In the genomic region with DNA sequence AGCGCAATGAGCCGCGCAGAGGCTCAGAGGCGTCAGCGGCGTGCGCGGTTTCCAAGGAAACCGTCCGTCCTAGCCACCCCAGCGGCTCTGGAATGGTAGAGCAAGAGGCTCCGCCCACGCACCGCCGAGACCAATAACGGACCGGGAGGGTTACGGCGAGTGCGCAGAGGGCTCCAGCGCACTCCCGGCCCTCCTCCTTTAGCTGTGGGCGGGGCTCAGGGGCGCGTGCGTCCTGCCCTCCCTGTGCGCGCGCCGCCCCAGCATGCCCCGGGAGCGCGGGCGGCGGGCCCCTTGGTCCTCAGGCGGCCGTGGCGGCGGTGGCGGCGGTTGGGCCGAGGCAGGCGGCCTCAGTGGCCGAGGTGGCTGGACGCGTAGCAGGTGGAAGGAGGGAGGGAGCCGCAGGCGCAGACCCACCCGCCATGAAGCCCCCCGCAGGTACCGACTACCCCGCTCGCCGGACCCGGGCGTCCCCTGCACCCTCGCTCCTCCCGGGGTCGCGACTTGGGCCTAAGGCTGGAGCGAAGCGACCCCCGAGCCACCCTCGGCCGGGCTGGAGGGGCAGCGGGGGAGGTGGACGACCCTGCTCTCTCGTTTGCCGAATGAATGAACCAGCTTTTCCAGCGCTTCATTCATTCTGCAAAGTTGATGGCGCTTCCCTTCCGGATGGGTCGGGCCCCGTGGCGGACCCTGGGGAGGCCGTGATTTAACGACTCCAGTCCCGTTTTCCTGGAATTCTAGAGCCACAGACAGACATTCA, we compare ENCODE assay signal across 8 cellular contexts. TPM values are rescaled to one million over a fixed set of nuclear protein-coding genes. Genes with fewer than 3 reads are reported as not detected.
DNase-seq lines count a peak whose midpoint lies in the region; ATAC-seq and TF ChIP-seq lines count a peak whose summit lies in the region.

Gene THOP1, plus strand, starts transcription at position 260 of the 757 bp plus-strand sequence. Its CDS starts 160 bp downstream, at position 420.

- in situ Hi-C loops in KBM-7 (cut with MboI; ENCODE audit: low pct_unique_long_range_greater_than_20kb, low sequenced_read_pairs): no loop called here

- peak within 1 kb of the TSS; percentile 88 for H3K27ac Mint-ChIP-seq in activated T-cell treated with anti-CD3 and anti-CD28 coated beads, Interleukin-2, amount 50 U/mL, for 24 hours

- ATAC-seq in GM21619 (IDR thresholded peaks at IDR 0.05; ENCODE audit: unreplicated experiment): peak; percentile 50

- H3K27me3 ChIP-seq in mucosa of rectum (ENCODE audit: control insufficient read depth in 2 of 2, insufficient read depth in 2 of 2, low read length in 2 of 2): no peaks in the 10 kb centered on the region

- peak within 1 kb of the TSS; percentile 64 to 72 for H3K27ac ChIP-seq in mucosa of rectum (ENCODE audit: low read depth in 2 of 2, low read length in 2 of 2)

- H3K9me3 ChIP-seq in mucosa of rectum (ENCODE audit: control insufficient read depth in 2 of 2, low read length in 2 of 2): no peaks in the 10 kb centered on the region

- peak within 1 kb of the TSS; percentile 79 to 84 for H3K4me3 ChIP-seq in mucosa of rectum (ENCODE audit: low read length in 2 of 2)

- H3K9me3 Mint-ChIP-seq in activated T-cell treated with anti-CD3 and anti-CD28 coated beads, Interleukin-2, amount 50 U/mL, for 24 hours: peaks cover 3% of the 10 kb centered on the region

- peak; percentile 81 for TF ChIP-seq POLR2A in erythroblast (IDR thresholded peaks at IDR 0.05; ENCODE audit: low read length)

- H3K36me3 Mint-ChIP-seq in activated T-cell treated with anti-CD3 and anti-CD28 coated beads, Interleukin-2, amount 50 U/mL, for 24 hours (ENCODE audit: low read depth): peaks cover 67% of the 10 kb centered on the region

- DNase-seq in DMS114 treated with DMSO at 0.1 percent for 48 hours (lab: John Stamatoyannopoulos, UW; ENCODE audit: unreplicated experiment) (peak; percentile 88), KBM-7 (peak; percentile 99), erythroblast (lab: John Stamatoyannopoulos, UW) (peak; percentile 99)
- peak; percentile 98 for DNase-seq in activated T-cell treated with anti-CD3 and anti-CD28 coated beads, Interleukin-2, amount 50 U/mL, for 24 hours
- peak; percentile 100 for DNase-seq in stimulated activated CD8-positive, alpha-beta memory T cell treated with anti-CD3 and anti-CD28 coated beads, Interleukin-4, amount 100 ng/mL, for 48 hours

- H3K4me3 Mint-ChIP-seq in activated T-cell treated with anti-CD3 and anti-CD28 coated beads, Interleukin-2, amount 50 U/mL, for 24 hours: peak within 1 kb of the TSS; percentile 92

- H3K27me3 Mint-ChIP-seq in activated T-cell treated with anti-CD3 and anti-CD28 coated beads, Interleukin-2, amount 50 U/mL, for 24 hours: no peaks in the 10 kb centered on the region

- H3K4me1 ChIP-seq in mucosa of rectum (ENCODE audit: control insufficient read depth in 2 of 2, insufficient read depth in 2 of 2, low read length in 2 of 2): peaks cover 20 to 35% of the 10 kb centered on the region in 2 donors

- H3K9ac ChIP-seq in mucosa of rectum (ENCODE audit: low read depth in 1 of 2, low read length in 2 of 2): peak within 1 kb of the TSS; percentile 73 to 80

- H3K36me3 ChIP-seq in mucosa of rectum (ENCODE audit: control insufficient read depth in 2 of 2, insufficient read depth in 2 of 2, low read length in 2 of 2): peaks cover under 1 to 3% of the 10 kb centered on the region in 2 donors

- H3K4me1 Mint-ChIP-seq in activated T-cell treated with anti-CD3 and anti-CD28 coated beads, Interleukin-2, amount 50 U/mL, for 24 hours (ENCODE audit: low read depth): peaks cover 71% of the 10 kb centered on the region

TF ChIP-seq in PFSK-1, 5 proteins besides CTCF, POLR2A, EP300 and RAD21:
- TF ChIP-seq, protein P1, sequence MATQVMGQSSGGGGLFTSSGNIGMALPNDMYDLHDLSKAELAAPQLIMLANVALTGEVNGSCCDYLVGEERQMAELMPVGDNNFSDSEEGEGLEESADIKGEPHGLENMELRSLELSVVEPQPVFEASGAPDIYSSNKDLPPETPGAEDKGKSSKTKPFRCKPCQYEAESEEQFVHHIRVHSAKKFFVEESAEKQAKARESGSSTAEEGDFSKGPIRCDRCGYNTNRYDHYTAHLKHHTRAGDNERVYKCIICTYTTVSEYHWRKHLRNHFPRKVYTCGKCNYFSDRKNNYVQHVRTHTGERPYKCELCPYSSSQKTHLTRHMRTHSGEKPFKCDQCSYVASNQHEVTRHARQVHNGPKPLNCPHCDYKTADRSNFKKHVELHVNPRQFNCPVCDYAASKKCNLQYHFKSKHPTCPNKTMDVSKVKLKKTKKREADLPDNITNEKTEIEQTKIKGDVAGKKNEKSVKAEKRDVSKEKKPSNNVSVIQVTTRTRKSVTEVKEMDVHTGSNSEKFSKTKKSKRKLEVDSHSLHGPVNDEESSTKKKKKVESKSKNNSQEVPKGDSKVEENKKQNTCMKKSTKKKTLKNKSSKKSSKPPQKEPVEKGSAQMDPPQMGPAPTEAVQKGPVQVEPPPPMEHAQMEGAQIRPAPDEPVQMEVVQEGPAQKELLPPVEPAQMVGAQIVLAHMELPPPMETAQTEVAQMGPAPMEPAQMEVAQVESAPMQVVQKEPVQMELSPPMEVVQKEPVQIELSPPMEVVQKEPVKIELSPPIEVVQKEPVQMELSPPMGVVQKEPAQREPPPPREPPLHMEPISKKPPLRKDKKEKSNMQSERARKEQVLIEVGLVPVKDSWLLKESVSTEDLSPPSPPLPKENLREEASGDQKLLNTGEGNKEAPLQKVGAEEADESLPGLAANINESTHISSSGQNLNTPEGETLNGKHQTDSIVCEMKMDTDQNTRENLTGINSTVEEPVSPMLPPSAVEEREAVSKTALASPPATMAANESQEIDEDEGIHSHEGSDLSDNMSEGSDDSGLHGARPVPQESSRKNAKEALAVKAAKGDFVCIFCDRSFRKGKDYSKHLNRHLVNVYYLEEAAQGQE (IDR thresholded peaks at IDR 0.05; ENCODE audit: insufficient read depth in 1 of 2, low read depth in 2 of 2, low read length in 2 of 2): no peak
- peak; percentile 71; the same call in 1 of the 2 replicates for TF ChIP-seq SIN3A (IDR thresholded peaks at IDR 0.05; ENCODE audit: borderline replicate concordance, insufficient read depth, low read length)
- peak; percentile 85 for TF ChIP-seq POLR2AphosphoS5 (IDR thresholded peaks at IDR 0.05; ENCODE audit: low read depth, low read length)
- peak; percentile 57; the same call in 1 of the 2 replicates for TF ChIP-seq TAF1 (IDR thresholded peaks at IDR 0.05; ENCODE audit: borderline replicate concordance, insufficient read depth, low read length)
- peak; percentile 11 for TF ChIP-seq FOXP2 (optimal IDR thresholded peaks at IDR 0.05; ENCODE audit: borderline replicate concordance, extremely low read depth, extremely low read length, insufficient read depth)

RNA-seq across cellular contexts. Expression of gene THOP1, which starts in this region (rescaled TPM):
- polyA plus RNA-seq in PFSK-1 (2012; ENCODE audit: insufficient read length, low read depth): 170 TPM

Comparison
In these comparisons a context has a peak if more than half of its experiments do, and no peak if none do; other contexts are left out.
1. Peak in every context shown above with its lines: DNase-seq, ATAC-seq, H3K4me3 ChIP-seq and H3K27ac ChIP-seq.